ENCODE assay signal across 20 cellular contexts in the genomic region with DNA sequence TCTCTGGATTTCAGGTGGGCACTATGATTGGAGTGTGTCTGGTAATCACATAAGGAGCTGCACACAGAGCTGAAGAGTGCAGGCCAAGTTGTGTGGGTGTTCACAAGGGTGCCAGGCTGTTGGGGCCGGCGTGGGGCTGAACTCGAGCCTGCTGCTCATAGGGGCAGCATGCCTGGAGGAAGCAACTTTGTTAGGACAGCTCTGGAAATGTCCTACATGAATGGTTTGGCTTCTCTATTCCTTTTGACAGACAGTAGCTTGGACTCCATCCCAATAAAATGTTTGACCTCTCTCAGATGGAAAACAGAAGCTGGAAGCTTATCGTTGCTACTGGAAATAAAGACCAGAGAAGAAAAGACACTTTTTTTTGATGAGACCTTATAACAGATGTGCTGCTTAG.
A peak's percentile ranks its signal among the peaks of the same experiment; 100 is the strongest.
DNase-seq lines count a peak whose midpoint lies in the region; ATAC-seq and TF ChIP-seq lines count a peak whose summit lies in the region.
"Had no signal": no experiment of that assay in that cellular context is flagged by ENCODE, and none has a peak within 500 bp of the region (broad histone marks: within the 10 kb centered on the region; RNA-seq: fewer than 3 reads in every experiment).

No MANE protein-coding gene starts in this region.

- H2AFZ ChIP-seq in Loucy (ENCODE audit: low read length) (peak overlapping the region; percentile 5; the same call in 1 of the 2 replicates), neuronal stem cell (ENCODE audit: low read length) (peak overlapping the region; percentile 55)

- no peaks in the 10 kb centered on the region for H3K79me1 ChIP-seq in neuronal stem cell (ENCODE audit: low read depth, low read length)

- H3K4me3 ChIP-seq in Caco-2 (ENCODE audit: low read depth, low read length) (no peak overlapping the region), Loucy (ENCODE audit: low read length, poor library complexity, severe bottlenecking) (peak overlapping the region; percentile 11), neuronal stem cell (ENCODE audit: low read length in 2 of 2) (no peak overlapping the region), WERI-Rb-1 (ENCODE audit: low read depth, low read length) (no peak overlapping the region)
- H3K4me3 ChIP-seq: cardiac muscle cell, ovary, SJSA1 had no signal

- DNase-seq in Caco-2 (no peak), fibroblast of gingiva (ENCODE audit: low read depth) (peak; percentile 12), neuronal stem cell (ENCODE audit: low spot score) (no peak), middle frontal gyrus (ENCODE audit: extremely low spot score, low spot score) (no peak), left lobe of liver (ENCODE audit: low spot score) (no peak), iPS-NIHi11 (ENCODE audit: low spot score) (no peak), WERI-Rb-1 (no peak)
- DNase-seq: activated CD4-positive, alpha-beta T cell treated with anti-CD3 and anti-CD28 coated beads, Interleukin-2, amount 10 ng/mL, durations not matched to agents 7 days and 5 days; activated naive CD4-positive, alpha-beta T cell treated with anti-CD3 and anti-CD28 coated beads, Interleukin-2, amount 50 U/mL, for 16 hours; activated T-cell treated with anti-CD3 and anti-CD28 coated beads for 4 hours; effector memory CD4-positive, alpha-beta T cell; NCI-H1436; NCI-H345; small intestine; stimulated activated naive B cell treated with anti-CD40 and anti-IgM and Interleukin-4, amounts not matched to agents 10 μg/mL and 1 μg/mL and 100 μg/mL, for 72 hours; T1000 had no signal

- no peaks in the 10 kb centered on the region for H3K9me3 Mint-ChIP-seq in Caco-2 (ENCODE audit: unreplicated experiment)
- H3K9me3 Mint-ChIP-seq: activated CD4-positive, alpha-beta T cell treated with anti-CD3 and anti-CD28 coated beads, Interleukin-2, amount 10 ng/mL, durations not matched to agents 7 days and 5 days; stimulated activated naive B cell treated with anti-CD40 and anti-IgM and Interleukin-4, amounts not matched to agents 10 μg/mL and 1 μg/mL and 100 μg/mL, for 72 hours had no signal

- no peak overlapping the region for H4K91ac ChIP-seq in neuronal stem cell (ENCODE audit: low read depth, low read length, poor library complexity)

- no peak overlapping the region for H2AK5ac ChIP-seq in neuronal stem cell (ENCODE audit: low read depth, low read length)

- no peak overlapping the region for H2BK12ac ChIP-seq in neuronal stem cell (ENCODE audit: low read length)

- H3K27ac Mint-ChIP-seq in Caco-2 (ENCODE audit: unreplicated experiment) = peak overlapping the region; percentile 62
- H3K27ac Mint-ChIP-seq: activated CD4-positive, alpha-beta T cell treated with anti-CD3 and anti-CD28 coated beads, Interleukin-2, amount 10 ng/mL, durations not matched to agents 7 days and 5 days; stimulated activated naive B cell treated with anti-CD40 and anti-IgM and Interleukin-4, amounts not matched to agents 10 μg/mL and 1 μg/mL and 100 μg/mL, for 72 hours had no signal

- no peak overlapping the region for H2BK5ac ChIP-seq in neuronal stem cell (ENCODE audit: low read length)

- H3K18ac ChIP-seq in neuronal stem cell (ENCODE audit: low read length) = no peak overlapping the region

- TF ChIP-seq CTCF in Caco-2 (IDR thresholded peaks at IDR 0.05; ENCODE audit: insufficient read depth in 1 of 2, low read depth in 1 of 2, low read length in 1 of 2, severe bottlenecking in 1 of 2, unreplicated experiment in 1 of 2) = no peak
- TF ChIP-seq CTCF in Loucy (conservative IDR thresholded peaks at IDR 0.05; ENCODE audit: low read length) = no peak
- no peak for TF ChIP-seq CTCF in WERI-Rb-1 (IDR thresholded peaks at IDR 0.05; ENCODE audit: low read depth, low read length)

- CTCF ChIA-PET in Caco-2 (lab: Charles Lee) = no interaction called here

- H3K79me2 ChIP-seq in Loucy (ENCODE audit: insufficient read depth, low read length) = no peaks in the 10 kb centered on the region

- H3K23ac ChIP-seq in neuronal stem cell (ENCODE audit: low read depth, low read length, poor library complexity) = no peak overlapping the region

- no peak overlapping the region for H3K4me3 Mint-ChIP-seq in Caco-2 (ENCODE audit: unreplicated experiment)
- H3K4me3 Mint-ChIP-seq: activated CD4-positive, alpha-beta T cell treated with anti-CD3 and anti-CD28 coated beads, Interleukin-2, amount 10 ng/mL, durations not matched to agents 7 days and 5 days; stimulated activated naive B cell treated with anti-CD40 and anti-IgM and Interleukin-4, amounts not matched to agents 10 μg/mL and 1 μg/mL and 100 μg/mL, for 72 hours had no signal

- H3K27me3 Mint-ChIP-seq in Caco-2 (ENCODE audit: insufficient read depth, unreplicated experiment) = no peaks in the 10 kb centered on the region

- no peaks in the 10 kb centered on the region for H3K9me2 ChIP-seq in Loucy (replicated peaks; ENCODE audit: low read depth, low read length)

- H3K4ac ChIP-seq in neuronal stem cell (ENCODE audit: low read length) = no peak overlapping the region

- no peaks in the 10 kb centered on the region for H3K27me3 ChIP-seq in Caco-2 (replicated peaks; ENCODE audit: control insufficient read depth, insufficient read depth, low read length)
- no peaks in the 10 kb centered on the region for H3K27me3 ChIP-seq in Loucy (ENCODE audit: insufficient read depth, low read length, poor library complexity, severe bottlenecking)
- H3K27me3 ChIP-seq in neuronal stem cell (ENCODE audit: control insufficient read depth in 3 of 3, insufficient read depth in 3 of 3, low read depth in 1 of 3, low read length in 3 of 3) = no peaks in the 10 kb centered on the region
- peaks cover 49% of the 10 kb centered on the region for H3K27me3 ChIP-seq in WERI-Rb-1 (ENCODE audit: insufficient read depth, low read depth, severe bottlenecking)
- H3K27me3 ChIP-seq: cardiac muscle cell, ovary, SJSA1 had no signal

- POLR2A ChIA-PET in Caco-2 (lab: Charles Lee) = interaction anchor here (0.6 kb wide), 1 partner anchor 24 kb away, joined by 3 read pairs; no protein-coding TSS in a partner anchor

- BruUV-seq in Caco-2 (replicated peaks; lab: Mats Ljungman, UMichigan) = no TSS peak

- peaks cover 40% of the 10 kb centered on the region for H3K4me1 Mint-ChIP-seq in Caco-2 (ENCODE audit: low read depth, unreplicated experiment)
- H3K4me1 Mint-ChIP-seq: activated CD4-positive, alpha-beta T cell treated with anti-CD3 and anti-CD28 coated beads, Interleukin-2, amount 10 ng/mL, durations not matched to agents 7 days and 5 days had no signal

- H3K36me3 ChIP-seq in Caco-2 (ENCODE audit: control insufficient read depth, insufficient read depth, low read length) = no peaks in the 10 kb centered on the region; the same call in 1 of the 2 replicates
- no peaks in the 10 kb centered on the region for H3K36me3 ChIP-seq in Loucy (ENCODE audit: insufficient read depth, low read length)
- H3K36me3 ChIP-seq in neuronal stem cell (replicated peaks in 1 of 2; ENCODE audit: control insufficient read depth in 2 of 2, insufficient read depth in 2 of 2, low read length in 2 of 2) = no peaks in the 10 kb centered on the region
- H3K36me3 ChIP-seq in WERI-Rb-1 = no peaks in the 10 kb centered on the region
- H3K36me3 ChIP-seq: cardiac muscle cell, ovary, SJSA1 had no signal

- H2BK120ac ChIP-seq in neuronal stem cell (ENCODE audit: low read depth, low read length) = no peak overlapping the region

- H3K9ac ChIP-seq in Loucy (ENCODE audit: low read depth, low read length, poor library complexity, severe bottlenecking) = peak overlapping the region; percentile 21
- H3K9ac ChIP-seq in neuronal stem cell (ENCODE audit: low read depth, low read length, poor library complexity) = no peak overlapping the region

- no peaks in the 10 kb centered on the region for H4K20me1 ChIP-seq in Loucy (ENCODE audit: insufficient read depth, low read length, poor library complexity, severe bottlenecking)

- no CpG with 5 or more reads among the region's 4 CpGs for WGBS in neuronal stem cell (ENCODE audit: extremely low coverage in 2 of 2, insufficient read length in 2 of 2, insufficient replicate concordance in 1 of 2), 2 donors

- no peak overlapping the region for H4K8ac ChIP-seq in neuronal stem cell (ENCODE audit: low read depth, low read length)

- H3K14ac ChIP-seq in neuronal stem cell (ENCODE audit: low read length) = no peak overlapping the region

- ATAC-seq in left lobe of liver = no peak
- ATAC-seq: stimulated activated naive B cell treated with anti-CD40 and anti-IgM and Interleukin-4, amounts not matched to agents 10 μg/mL and 1 μg/mL and 100 μg/mL, for 72 hours had no signal

- H3K9me3 ChIP-seq in Caco-2 (no peaks in the 10 kb centered on the region), Loucy (ENCODE audit: insufficient read depth, low read depth, low read length) (no peaks in the 10 kb centered on the region), neuronal stem cell (replicated peaks in 1 of 2; ENCODE audit: control insufficient read depth in 2 of 2, insufficient read depth in 1 of 2, low read depth in 1 of 2, low read length in 2 of 2) (no peaks in the 10 kb centered on the region), WERI-Rb-1 (ENCODE audit: severe bottlenecking) (peaks cover 3% of the 10 kb centered on the region)
- H3K9me3 ChIP-seq: ovary, SJSA1 had no signal

- H3K4me1 ChIP-seq in Caco-2 (peaks cover 42% of the 10 kb centered on the region), Loucy (ENCODE audit: insufficient read depth, low read length, poor library complexity, severe bottlenecking) (peaks cover 27% of the 10 kb centered on the region), neuronal stem cell (ENCODE audit: control insufficient read depth in 2 of 2, insufficient read depth in 1 of 2, low read depth in 1 of 2, low read length in 2 of 2) (peaks cover 18 to 34% of the 10 kb centered on the region in 2 donors)

- no peak overlapping the region for H2BK15ac ChIP-seq in neuronal stem cell (ENCODE audit: low read length)

- intact Hi-C loops in Caco-2 (cut with micrococcal nuclease; ENCODE audit: unreplicated experiment) = no loop called here

- no peak overlapping the region for H3K27ac ChIP-seq in neuronal stem cell (replicated peaks; ENCODE audit: low read length)
- H3K27ac ChIP-seq in WERI-Rb-1 = no peak overlapping the region
- H3K27ac ChIP-seq: cardiac muscle cell, ovary, SJSA1 had no signal

- H3K4me2 ChIP-seq in Loucy (ENCODE audit: low read depth, low read length, poor library complexity, severe bottlenecking) (peak overlapping the region; percentile 48), neuronal stem cell (ENCODE audit: insufficient read depth, low read length, poor library complexity, severe bottlenecking) (no peak overlapping the region)

- H3F3A ChIP-seq in Loucy (ENCODE audit: low read depth) = no peaks in the 10 kb centered on the region

- H3K36me3 Mint-ChIP-seq in Caco-2 (ENCODE audit: insufficient read depth, unreplicated experiment) = peaks cover 28% of the 10 kb centered on the region
- H3K36me3 Mint-ChIP-seq: stimulated activated naive B cell treated with anti-CD40 and anti-IgM and Interleukin-4, amounts not matched to agents 10 μg/mL and 1 μg/mL and 100 μg/mL, for 72 hours had no signal
